13 cellular contexts compared by ENCODE assay signal in the genomic region with DNA sequence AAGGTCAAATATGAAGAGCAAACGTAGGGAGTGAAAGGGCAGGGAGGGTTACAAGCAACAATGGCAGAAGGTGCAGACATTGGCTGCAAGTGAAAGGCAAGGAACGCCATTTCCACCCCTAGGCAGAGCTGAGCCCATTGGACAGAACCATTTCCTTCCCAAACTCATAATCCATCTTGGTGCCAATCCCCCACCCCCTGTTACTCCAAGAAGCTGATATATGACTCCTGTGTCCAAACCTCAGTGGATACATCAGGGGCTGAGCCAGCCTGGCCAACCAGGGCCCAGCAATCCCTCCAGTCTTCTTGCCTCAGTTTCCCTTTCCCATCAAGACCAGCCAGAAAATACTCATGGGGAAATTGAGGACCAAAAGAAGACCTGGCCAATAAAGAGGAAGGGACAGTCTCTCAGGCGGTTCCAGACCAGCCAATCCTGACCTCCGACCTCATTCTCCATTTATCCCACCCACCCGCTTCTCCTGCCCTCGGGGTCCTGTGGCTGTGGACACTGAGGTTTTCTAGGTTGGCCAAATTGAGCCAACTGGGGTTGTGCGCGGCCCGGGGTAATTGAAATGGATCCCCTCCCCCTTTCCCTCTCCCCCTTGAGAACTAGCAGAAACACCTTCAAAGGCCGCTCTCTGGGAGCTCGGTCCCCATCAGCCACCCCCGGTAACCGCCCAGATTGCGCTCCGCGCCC. TPM values are rescaled to one million over a fixed set of nuclear protein-coding genes. Genes with fewer than 3 reads are reported as not detected.
A peak's percentile ranks its signal among the peaks of the same experiment; 100 is the strongest.
DNase-seq lines count a peak whose midpoint lies in the region; ATAC-seq, FAIRE-seq and TF ChIP-seq lines count a peak whose summit lies in the region.
"Had no signal": no experiment of that assay in that cellular context is flagged by ENCODE, and none has a peak within 500 bp of the region (broad histone marks: within the 10 kb centered on the region; RNA-seq: fewer than 3 reads in every experiment).

No MANE protein-coding gene starts in this region.

- no peak overlapping the region for H3K27ac Mint-ChIP-seq in GM23338
- H3K27ac Mint-ChIP-seq in CD4-positive, alpha-beta T cell, result no peak overlapping the region
- H3K27ac Mint-ChIP-seq: activated naive CD4-positive, alpha-beta T cell treated with anti-CD3 and anti-CD28 coated beads for 36 hours; immature natural killer cell had no signal

- H3K79me2 ChIP-seq in GM23338 (replicated peaks; ENCODE audit: insufficient read depth) (no peaks in the 10 kb centered on the region), H1 (ENCODE audit: control insufficient read depth in 1 of 2, insufficient read depth in 2 of 2, low read length in 2 of 2) (no peaks in the 10 kb centered on the region)

- no peak overlapping the region for H2BK5ac ChIP-seq in H1 (ENCODE audit: low read depth, low read length)

- no peak overlapping the region for H2AK5ac ChIP-seq in H1 (ENCODE audit: low read depth, low read length)

- no peaks in the 10 kb centered on the region for H3K9me2 ChIP-seq in GM23338 (ENCODE audit: insufficient read depth)

- H3K79me1 ChIP-seq in H1 (ENCODE audit: low read depth, low read length), result no peaks in the 10 kb centered on the region

- TF ChIP-seq EP300 in H1 (IDR thresholded peaks at IDR 0.05; ENCODE audit: borderline replicate concordance in 1 of 2, low read depth in 2 of 2, low read length in 2 of 2), result no peak

- no peak for TF ChIP-seq POLR2A in H1 (IDR thresholded peaks at IDR 0.05; ENCODE audit: control extremely low read depth in 1 of 2, low read depth in 2 of 2, low read length in 2 of 2)
- TF ChIP-seq POLR2A in gastrocnemius medialis (IDR thresholded peaks at IDR 0.05), result no peak

- FAIRE-seq in H1 (lab: Jason Lieb, UNC), result no peak

- DNase-seq in GM23338 (ENCODE audit: low spot score) (no peak), H1 (ENCODE audit: low read depth in 1 of 2, low spot score in 2 of 2) (no peak), left lung (no peak), gastrocnemius medialis (no peak), HK-2 (ENCODE audit: unreplicated experiment) (no peak), SJCRH30 (no peak)
- DNase-seq in CD4-positive, alpha-beta T cell, result no peak
- DNase-seq: activated naive CD4-positive, alpha-beta T cell treated with anti-CD3 and anti-CD28 coated beads for 36 hours; caudate nucleus; HCEC 1CT; immature natural killer cell; NCI-H2171 had no signal

- no peak overlapping the region for H3K56ac ChIP-seq in H1 (replicated peaks; ENCODE audit: insufficient read length, low read depth, low read length)

- H3K14ac ChIP-seq in H1 (ENCODE audit: insufficient read length), result no peak overlapping the region

- H3K4me3 ChIP-seq in GM23338, result peak overlapping the region; percentile 96
- H3K4me3 ChIP-seq in H1 (ENCODE audit: extremely low read depth in 1 of 4, insufficient read depth in 2 of 4, low read depth in 3 of 4, low read length in 4 of 4), result peak overlapping the region; percentile 25 to 78 (median 34); a peak in 7 of 8 replicates
- peak overlapping the region; percentile 33 to 36 for H3K4me3 ChIP-seq in left lung
- peak overlapping the region; percentile 52 to 60 (median 55) for H3K4me3 ChIP-seq in gastrocnemius medialis
- no peak overlapping the region for H3K4me3 ChIP-seq in SJCRH30

- H3K36me3 Mint-ChIP-seq in GM23338 (ENCODE audit: low read depth), result peaks cover 5% of the 10 kb centered on the region; the same call in 2 of the 3 replicates
- H3K36me3 Mint-ChIP-seq in CD4-positive, alpha-beta T cell (ENCODE audit: low read depth), result no peaks in the 10 kb centered on the region
- H3K36me3 Mint-ChIP-seq: immature natural killer cell had no signal

- CTCF ChIA-PET in H1 (lab: Charles Lee; ENCODE audit: partially characterized antibody), result interaction anchor here (0.6 to 4.4 kb wide), 5 partner anchors 10 to 89 kb away, joined by 3 to 20 read pairs (median 6); no protein-coding TSS in a partner anchor
- CTCF ChIA-PET in CD4-positive, alpha-beta T cell (lab: Charles Lee), result no interaction called here

- H3K23me2 ChIP-seq in H1 (ENCODE audit: low read depth, low read length), result peaks cover 6% of the 10 kb centered on the region; the same call in 1 of the 2 replicates

- in situ Hi-C loops in gastrocnemius medialis (cut with MboI; ENCODE audit: low sequenced_read_pairs in 4 of 4), result no loop called here

- H3F3A ChIP-seq in GM23338 (replicated peaks; ENCODE audit: low read depth), result no peaks in the 10 kb centered on the region

- no peaks in the 10 kb centered on the region for H3K9me3 ChIP-seq in H1 (ENCODE audit: insufficient read depth in 2 of 2, low read depth in 1 of 2, low read length in 1 of 2)
- no peaks in the 10 kb centered on the region for H3K9me3 ChIP-seq in left lung
- H3K9me3 ChIP-seq in gastrocnemius medialis, result no peaks in the 10 kb centered on the region
- H3K9me3 ChIP-seq in SJCRH30 (replicated peaks), result no peaks in the 10 kb centered on the region
- no peaks in the 10 kb centered on the region for H3K9me3 ChIP-seq in CD4-positive, alpha-beta T cell (ENCODE audit: control insufficient read depth, low read length)

- TF ChIP-seq CTCF in GM23338 (conservative IDR thresholded peaks at IDR 0.05; ENCODE audit: low read depth in 2 of 2) (no peak), H1 (IDR thresholded peaks at IDR 0.05; ENCODE audit: control extremely low read depth in 1 of 3, insufficient read depth in 1 of 3, low read depth in 1 of 3, low read length in 3 of 3) (no peak), left lung (IDR thresholded peaks at IDR 0.05) (no peak), gastrocnemius medialis (IDR thresholded peaks at IDR 0.05 in 4 of 5, conservative IDR thresholded peaks at IDR 0.05 in 1 of 5) (no peak)
- TF ChIP-seq CTCF in CD4-positive, alpha-beta T cell (IDR thresholded peaks at IDR 0.05), result no peak

- H4K20me1 ChIP-seq in GM23338 (replicated peaks; ENCODE audit: insufficient read depth) (no peaks in the 10 kb centered on the region; the same call in none of the 2 replicates), H1 (replicated peaks in 1 of 2; ENCODE audit: control insufficient read depth in 1 of 2, insufficient read depth in 2 of 2, low read length in 2 of 2) (peaks cover 0 to 5% of the 10 kb centered on the region in 2 experiments)

- no peak overlapping the region for H3K4ac ChIP-seq in H1 (replicated peaks; ENCODE audit: insufficient read length, low read depth, low read length)

- intact Hi-C loops in left lung (cut with DNase I), result no loop called here
- intact Hi-C loops in gastrocnemius medialis (cut with DNase I; ENCODE audit: low total_unique reads), result no loop called here
- intact Hi-C loops in CD4-positive, alpha-beta T cell (cut with DNase I, micrococcal nuclease), result no loop called here

- H4K8ac ChIP-seq in H1 (ENCODE audit: extremely low read depth, insufficient read depth, low read length), result no peak overlapping the region

- no peaks in the 10 kb centered on the region for H3K36me3 ChIP-seq in GM23338 (ENCODE audit: insufficient read depth)
- no peaks in the 10 kb centered on the region for H3K36me3 ChIP-seq in H1 (ENCODE audit: control insufficient read depth in 2 of 4, insufficient read depth in 4 of 4, low read length in 3 of 4)
- H3K36me3 ChIP-seq in left lung, result no peaks in the 10 kb centered on the region
- no peaks in the 10 kb centered on the region for H3K36me3 ChIP-seq in gastrocnemius medialis
- H3K36me3 ChIP-seq in SJCRH30, result no peaks in the 10 kb centered on the region

- no peak overlapping the region for H2BK12ac ChIP-seq in H1 (ENCODE audit: low read depth, low read length)

- H2BK120ac ChIP-seq in H1 (replicated peaks; ENCODE audit: low read depth, low read length), result no peak overlapping the region

- no peak overlapping the region for H2BK15ac ChIP-seq in H1 (ENCODE audit: low read length)

- POLR2A ChIA-PET in H1 (lab: Charles Lee; ENCODE audit: partially characterized antibody), result interaction anchor here (0.5 to 1.1 kb wide), 2 partner anchors 8 to 9 kb away, joined by 3 read pairs; no protein-coding TSS in a partner anchor
- POLR2A ChIA-PET in CD4-positive, alpha-beta T cell (lab: Charles Lee), result no interaction called here

- no peak overlapping the region for H3K4me3 Mint-ChIP-seq in GM23338
- H3K4me3 Mint-ChIP-seq in CD4-positive, alpha-beta T cell, result no peak overlapping the region
- H3K4me3 Mint-ChIP-seq: activated naive CD4-positive, alpha-beta T cell treated with anti-CD3 and anti-CD28 coated beads for 36 hours; immature natural killer cell had no signal

- TF ChIP-seq RAD21 in H1 (IDR thresholded peaks at IDR 0.05 in 1 of 2, conservative IDR thresholded peaks at IDR 0.05 in 1 of 2; ENCODE audit: low read depth in 2 of 2, low read length in 2 of 2), result no peak

- no peak overlapping the region for H2BK20ac ChIP-seq in H1 (ENCODE audit: low read length)

- H3K4me2 ChIP-seq in GM23338, result peak overlapping the region; percentile 93
- H3K4me2 ChIP-seq in H1 (ENCODE audit: insufficient read depth in 1 of 2, low read depth in 2 of 2, low read length in 2 of 2), result peak overlapping the region; percentile 64 to 97

- H3K4me1 ChIP-seq in GM23338 (ENCODE audit: insufficient read depth) (peaks cover 15% of the 10 kb centered on the region), H1 (replicated peaks in 1 of 4; ENCODE audit: control insufficient read depth in 3 of 4, insufficient read depth in 4 of 4, low read length in 3 of 4) (peaks cover 3 to 12% (median 7%) of the 10 kb centered on the region in 4 experiments), left lung (peaks cover 19 to 46% of the 10 kb centered on the region in 2 donors), gastrocnemius medialis (peaks cover 32 to 55% of the 10 kb centered on the region in 2 donors), SJCRH30 (no peaks in the 10 kb centered on the region)

- H4K5ac ChIP-seq in H1 (ENCODE audit: insufficient read length, low read depth, low read length), result no peak overlapping the region

- H3K27me3 ChIP-seq in GM23338 (ENCODE audit: insufficient read depth), result peaks cover 20% of the 10 kb centered on the region
- H3K27me3 ChIP-seq in H1 (replicated peaks in 1 of 4; ENCODE audit: control insufficient read depth in 3 of 4, extremely low read depth in 1 of 4, insufficient read depth in 3 of 4, low read length in 3 of 4), result peaks cover 0 to 26% (median 20%) of the 10 kb centered on the region in 4 experiments; a peak in 6 of 7 replicates
- no peaks in the 10 kb centered on the region for H3K27me3 ChIP-seq in left lung
- no peaks in the 10 kb centered on the region for H3K27me3 ChIP-seq in gastrocnemius medialis
- H3K27me3 ChIP-seq in SJCRH30, result no peaks in the 10 kb centered on the region
- H3K27me3 ChIP-seq in CD4-positive, alpha-beta T cell (ENCODE audit: control insufficient read depth, insufficient read depth, low read length), result no peaks in the 10 kb centered on the region

- peaks cover 15% of the 10 kb centered on the region; the same call in 2 of the 3 replicates for H3K4me1 Mint-ChIP-seq in GM23338
- H3K4me1 Mint-ChIP-seq in CD4-positive, alpha-beta T cell (ENCODE audit: low read depth), result no peaks in the 10 kb centered on the region
- H3K4me1 Mint-ChIP-seq: immature natural killer cell had no signal

- H3K9me3 Mint-ChIP-seq in GM23338, result peaks cover 2% of the 10 kb centered on the region; the same call in 1 of the 3 replicates
- no peaks in the 10 kb centered on the region for H3K9me3 Mint-ChIP-seq in CD4-positive, alpha-beta T cell
- H3K9me3 Mint-ChIP-seq: activated naive CD4-positive, alpha-beta T cell treated with anti-CD3 and anti-CD28 coated beads for 36 hours had no signal

- 23% methylated on average over 9 of the region's 16 CpGs; no CpG with 5 or more reads in 1 of the 2 experiments for WGBS in H1 (ENCODE audit: extremely low coverage in 1 of 2, insufficient coverage in 1 of 2, insufficient read length in 1 of 2, insufficient replicate concordance in 2 of 2, low coverage in 1 of 2, low lambda C conversion rate in 2 of 2, missing lambda C conversion rate in 1 of 2), 2 experiments

- H3K23ac ChIP-seq in H1 (ENCODE audit: insufficient read length), result no peak overlapping the region

- no peak overlapping the region for H3K9ac ChIP-seq in H1 (replicated peaks in 1 of 4; ENCODE audit: extremely low read depth in 1 of 4, low read depth in 3 of 4, low read length in 3 of 4)

- H4K91ac ChIP-seq in H1 (replicated peaks; ENCODE audit: insufficient read length, low read length), result no peak overlapping the region

- H2AFZ ChIP-seq in GM23338 (peak overlapping the region; percentile 23; the same call in 1 of the 2 replicates), H1 (ENCODE audit: low read length) (no peak overlapping the region)

- H3K27me3 Mint-ChIP-seq in GM23338 (ENCODE audit: insufficient read depth, low read depth, poor library complexity), result peaks cover 7% of the 10 kb centered on the region
- H3K27me3 Mint-ChIP-seq in CD4-positive, alpha-beta T cell, result peaks cover 9% of the 10 kb centered on the region

- H3K27ac ChIP-seq in GM23338 (ENCODE audit: low read depth) (no peak overlapping the region), H1 (ENCODE audit: low read depth, low read length) (no peak overlapping the region), left lung (peak overlapping the region; percentile 59 to 70), gastrocnemius medialis (peak overlapping the region; percentile 56 to 74 (median 70)), SJCRH30 (no peak overlapping the region)
- H3K27ac ChIP-seq in CD4-positive, alpha-beta T cell (ENCODE audit: low read depth, low read length), result no peak overlapping the region

- ATAC-seq in GM23338 (no peak; the same call in 1 of the 3 replicates), left lung (no peak), gastrocnemius medialis (no peak), HG03354 (IDR thresholded peaks at IDR 0.05; ENCODE audit: poor library complexity, severe bottlenecking, unreplicated experiment) (no peak)
- ATAC-seq in CD4-positive, alpha-beta T cell (ENCODE audit: poor library complexity), result no peak

- H3K18ac ChIP-seq in H1 (ENCODE audit: extremely low read depth, low read length), result no peak overlapping the region

RNA-seq across cellular contexts. Expression of gene TNS1, which starts 24.8 kb away (rescaled TPM):
- 5.7 and 7.4 TPM in 2 replicates for total RNA-seq in GM23338 (2014; rRNA removed; shearing (Covaris generic))
- 1.3 and 2.0 TPM in 2 replicates for polyA plus RNA-seq in GM23338 (2016; fragmentation: Nextera tagmentation; extraction: Ambion mirVana)
- total RNA-seq in H1 (2021; fragmentation: NEBNext Ultra II Directional; extraction: Animal tissue kit (Norgen Biotek cat#: 25700)), result 4.8 and 5.1 TPM in 2 replicates
- 1.5 and 1.9 TPM in 2 replicates for polyA plus RNA-seq in H1 (2011; rRNA removed)
- 1.3 TPM for polyA plus RNA-seq in H1 (2011; cell fraction: cytosol; rRNA removed)
- 7.3 TPM for polyA plus RNA-seq in H1 (2011; cell fraction: nucleus; rRNA removed)
- 2.0 to 2.7 TPM (median 2.3 TPM) in 4 replicates for polyA plus RNA-seq in H1 (2012, experiment 1 of 2)
- 1.1 TPM for polyA plus RNA-seq in H1 (2012, experiment 2 of 2)
- 1.9 TPM for polyA plus RNA-seq in H1 (2013, experiment 1 of 2)
- 2.0 TPM for polyA plus RNA-seq in H1 (2013, experiment 2 of 2)
- polyA minus RNA-seq in H1 (2011; rRNA and poly(A)+ RNA removed), result 11.6 and 19.6 TPM in 2 replicates
- polyA minus RNA-seq in H1 (2011; cell fraction: cytosol; rRNA and poly(A)+ RNA removed), result 4.1 TPM
- 15.0 TPM for polyA minus RNA-seq in H1 (2011; cell fraction: nucleus; rRNA and poly(A)+ RNA removed)
- total RNA-seq in left lung, result 100 to 1,000 TPM; 303 to 327 TPM
- total RNA-seq in gastrocnemius medialis, result 100 to 1,000 TPM; 407 to 670 (median 484) TPM
- total RNA-seq in SJCRH30 (2014; rRNA removed; shearing (Covaris generic)), result 2.5 and 3.0 TPM in 2 replicates
- under 1 TPM; 0.25 to 0.34 TPM for total RNA-seq in CD4-positive, alpha-beta T cell

Comparison
In these comparisons a context has a peak if more than half of its experiments do, and no peak if none do; other contexts are left out.
1. H3K27ac ChIP-seq: peak in left lung (2 of 2) and gastrocnemius medialis (4 of 4); none in GM23338 (single experiment), H1 (single experiment), SJCRH30 (single experiment) and CD4-positive, alpha-beta T cell (single experiment).
2. RNA of gene TNS1, which starts 24.8 kb away (total RNA-seq): 407 to 670 TPM in gastrocnemius medialis and 303 to 327 TPM in left lung; 5.7 to 7.4 TPM in GM23338, 4.8 to 5.1 TPM in H1, 2.5 to 3.0 TPM in SJCRH30 and 0.25 to 0.34 TPM in CD4-positive, alpha-beta T cell; every median in the first group is over 10 times any median in the second.